ENCODE assay signal across 35 cellular contexts in genomic region chr1:32831878-32832277, GRCh38. TPM values are rescaled to one million over a fixed set of nuclear protein-coding genes. Genes with fewer than 3 reads are reported as not detected.
"Had no signal": no experiment of that assay in that cellular context is flagged by ENCODE, and none has a peak within 500 bp of the region (broad histone marks: within the 10 kb centered on the region; RNA-seq: fewer than 3 reads in every experiment).

No MANE protein-coding gene starts in this region.

- H3K4me1 Mint-ChIP-seq: WTC11 had no signal

- H3K9me3 Mint-ChIP-seq: activated CD8-positive, alpha-beta T cell treated with anti-CD3 and anti-CD28 coated beads for 36 hours; activated naive CD8-positive, alpha-beta T cell treated with anti-CD3 and anti-CD28 coated beads, Interleukin-2, amount 10 ng/mL, durations not matched to agents 7 days and 5 days; activated T-cell treated with anti-CD3 and anti-CD28 coated beads, Interleukin-2, amount 50 U/mL, for 72 hours; activated T-helper 2 cell treated with anti-CD3 and anti-CD28 coated beads, Interferon-gamma antibody, Interleukin-2, Interleukin-4, amounts not matched to agents 10 μg/mL and 5 μg/mL and 100 μg/mL, durations not matched to agents 14 hours and 24 hours and 36 hours; T-helper 1 cell treated with Interleukin-12 subunit alpha and Interleukin-12 subunit beta and Interleukin-4 antibody, amounts not matched to agents 30 μg/mL and 1 μg/mL, for 36 hours; T-helper 2 cell treated with Interferon-gamma antibody and Interleukin-4, amounts not matched to agents 5 μg/mL and 100 μg/mL, for 36 hours; WTC11 had no signal

- H3K27me3 ChIP-seq: ascending aorta, cardiac muscle cell, MG63, Peyer's patch, SJSA1 had no signal

- H3K9me3 ChIP-seq: ascending aorta, MG63, Peyer's patch, SJSA1, SK-N-SH had no signal

- ATAC-seq: activated CD4-positive, CD25-positive, alpha-beta regulatory T cell treated with anti-CD3 and anti-CD28 coated beads, Interleukin-2, amount 50 U/mL, for 24 hours; activated CD8-positive, alpha-beta T cell treated with anti-CD3 and anti-CD28 coated beads for 36 hours; activated T-cell treated with anti-CD3 and anti-CD28 coated beads, Interleukin-2, amount 50 U/mL, for 72 hours; PC-3; WTC11 had no signal

- H3K4me3 ChIP-seq: ascending aorta, cardiac muscle cell, MG63, Peyer's patch, SJSA1 had no signal

- H3K27ac Mint-ChIP-seq: activated CD8-positive, alpha-beta T cell treated with anti-CD3 and anti-CD28 coated beads for 36 hours; activated naive CD8-positive, alpha-beta T cell treated with anti-CD3 and anti-CD28 coated beads, Interleukin-2, amount 10 ng/mL, durations not matched to agents 7 days and 5 days; activated T-cell treated with anti-CD3 and anti-CD28 coated beads, Interleukin-2, amount 50 U/mL, for 72 hours; activated T-helper 2 cell treated with anti-CD3 and anti-CD28 coated beads, Interferon-gamma antibody, Interleukin-2, Interleukin-4, amounts not matched to agents 10 μg/mL and 5 μg/mL and 100 μg/mL, durations not matched to agents 14 hours and 24 hours and 36 hours; T-helper 2 cell treated with Interferon-gamma antibody and Interleukin-4, amounts not matched to agents 5 μg/mL and 100 μg/mL, for 36 hours; WTC11 had no signal

- H3K27me3 Mint-ChIP-seq: activated CD8-positive, alpha-beta T cell treated with anti-CD3 and anti-CD28 coated beads for 36 hours; activated naive CD8-positive, alpha-beta T cell treated with anti-CD3 and anti-CD28 coated beads, Interleukin-2, amount 10 ng/mL, durations not matched to agents 7 days and 5 days had no signal

- H3K9me2 ChIP-seq: SK-N-SH had no signal

- H3K27ac ChIP-seq: ascending aorta, cardiac muscle cell, Peyer's patch, SJSA1 had no signal

- DNase-seq: activated CD4-positive, alpha-beta T cell treated with anti-CD3 and anti-CD28 coated beads for 4 hours; activated CD4-positive, alpha-beta T cell treated with anti-CD3 and anti-CD28 coated beads, Interleukin-2, amount 50 U/mL, for 1 hour; activated CD8-positive, alpha-beta T cell treated with anti-CD3 and anti-CD28 coated beads for 36 hours; activated gamma-delta T cell; activated naive CD4-positive, alpha-beta T cell treated with anti-CD3 and anti-CD28 coated beads, Interleukin-2, amount 50 U/mL, for 16 hours; activated naive CD8-positive, alpha-beta T cell treated with anti-CD3 and anti-CD28 coated beads, Interleukin-2, amount 10 ng/mL, durations not matched to agents 7 days and 5 days; activated T-cell treated with anti-CD3 and anti-CD28 coated beads, Interleukin-2, amount 50 U/mL, for 1 hour; activated T-cell treated with anti-CD3 and anti-CD28 coated beads, Interleukin-2, amount 50 U/mL, for 72 hours; amygdala; Kasumi-1; KG1; MG63; NCI-H1048; NCI-H1105 treated with DMSO at 0.1 percent for 48 hours; NCI-H1436; NCI-H1694; NCI-H1930; NCI-H2081 treated with DMSO at 0.1 percent for 48 hours; NCI-H226; NCI-H446 treated with DMSO at 0.1 percent for 48 hours; NCI-H524 treated with DMSO at 0.1 percent for 48 hours; PC-3; Peyer's patch; RPMI8226; SHP77 treated with DMSO at 0.1 percent for 48 hours; SK-N-SH had no signal

- H3K4me1 ChIP-seq: ascending aorta, Peyer's patch, SJSA1 had no signal

- H3K4me2 ChIP-seq: SK-N-SH had no signal

- H3K4me3 Mint-ChIP-seq: activated CD8-positive, alpha-beta T cell treated with anti-CD3 and anti-CD28 coated beads for 36 hours; activated naive CD8-positive, alpha-beta T cell treated with anti-CD3 and anti-CD28 coated beads, Interleukin-2, amount 10 ng/mL, durations not matched to agents 7 days and 5 days; activated T-cell treated with anti-CD3 and anti-CD28 coated beads, Interleukin-2, amount 50 U/mL, for 72 hours; T-helper 1 cell treated with Interleukin-12 subunit alpha and Interleukin-12 subunit beta and Interleukin-4 antibody, amounts not matched to agents 30 μg/mL and 1 μg/mL, for 36 hours; T-helper 2 cell treated with Interferon-gamma antibody and Interleukin-4, amounts not matched to agents 5 μg/mL and 100 μg/mL, for 36 hours; WTC11 had no signal

RNA-seq across cellular contexts. Expression of gene FNDC5, which starts 38.8 kb away (rescaled TPM):
- total RNA-seq: activated CD8-positive, alpha-beta memory T cell treated with anti-CD3 and anti-CD28 coated beads for 36 hours; activated CD8-positive, alpha-beta T cell treated with anti-CD3 and anti-CD28 coated beads for 36 hours; activated naive CD8-positive, alpha-beta T cell treated with anti-CD3 and anti-CD28 coated beads, Interleukin-2, amount 10 ng/mL, durations not matched to agents 7 days and 5 days; activated T-cell treated with anti-CD3 and anti-CD28 coated beads, Interleukin-2, amount 50 U/mL, for 72 hours; activated T-helper 2 cell treated with anti-CD3 and anti-CD28 coated beads, Interferon-gamma antibody, Interleukin-2, Interleukin-4, amounts not matched to agents 10 μg/mL and 5 μg/mL and 100 μg/mL, durations not matched to agents 14 hours and 24 hours and 36 hours had no signal

RNA-seq across cellular contexts. Expression of gene HPCA, which starts 54.4 kb away (rescaled TPM):
- total RNA-seq: activated CD8-positive, alpha-beta memory T cell treated with anti-CD3 and anti-CD28 coated beads for 36 hours; ascending aorta; cardiac muscle cell; PC-3; SJSA1 had no signal
- polyA plus RNA-seq: cardiac muscle cell, SK-N-SH had no signal
